In genomic region chr5:165227515-165227914, GRCh38 we compare ENCODE assay signal across 22 cellular contexts.
DNase-seq lines count a peak whose midpoint lies in the region; ATAC-seq and TF ChIP-seq lines count a peak whose summit lies in the region.
"Had no signal": no experiment of that assay in that cellular context is flagged by ENCODE, and none has a peak within 500 bp of the region (broad histone marks: within the 10 kb centered on the region; RNA-seq: fewer than 3 reads in every experiment).

No MANE protein-coding gene starts in this region.

- no peak overlapping the region for H3K27ac Mint-ChIP-seq in WTC11
- H3K27ac Mint-ChIP-seq: activated CD4-positive, alpha-beta memory T cell treated with anti-CD3 and anti-CD28 coated beads for 36 hours; dendritic cell treated with granulocyte-macrophage colony-stimulating factor and Interleukin-4, amounts not matched to agents 40 ng/mL and 50 ng/mL, for 4 days; immature natural killer cell; progenitor cell of endocrine pancreas had no signal

- no peaks in the 10 kb centered on the region for H3K36me3 Mint-ChIP-seq in WTC11
- H3K36me3 Mint-ChIP-seq: activated CD4-positive, alpha-beta memory T cell treated with anti-CD3 and anti-CD28 coated beads for 36 hours; immature natural killer cell had no signal

- no peak overlapping the region for H3K4me3 ChIP-seq in fibroblast of villous mesenchyme (ENCODE audit: low read depth, low read length)
- H3K4me3 ChIP-seq: K562, SK-N-MC, upper lobe of right lung had no signal

- DNase-seq in A172 (ENCODE audit: low spot score) (peak; percentile 8), HT1080 (ENCODE audit: low read depth) (peak; percentile 10), WTC11 (ENCODE audit: low spot score) (no peak), fibroblast of villous mesenchyme (ENCODE audit: low read depth) (peak; percentile 4), Ammon's horn (ENCODE audit: low spot score) (no peak)
- DNase-seq: activated CD4-positive, alpha-beta memory T cell treated with anti-CD3 and anti-CD28 coated beads for 36 hours; activated CD4-positive, CD25-positive, alpha-beta regulatory T cell; activated effector memory CD4-positive, alpha-beta T cell treated with Interleukin-2 at 50 U/mL for 16 hours; HCEC 1CT; immature natural killer cell; NCI-H1694 treated with DMSO at 0.1 percent for 48 hours; NCI-H774; upper lobe of right lung had no signal

- peaks cover 48% of the 10 kb centered on the region for H3K4me1 Mint-ChIP-seq in WTC11
- H3K4me1 Mint-ChIP-seq: immature natural killer cell had no signal

- no peak for TF ChIP-seq CTCF in WTC11 (IDR thresholded peaks at IDR 0.05)
- TF ChIP-seq CTCF in fibroblast of villous mesenchyme (IDR thresholded peaks at IDR 0.05; ENCODE audit: insufficient read depth, low read depth, low read length) = peak; percentile 14

- peaks cover 5% of the 10 kb centered on the region for H3K9me3 Mint-ChIP-seq in WTC11
- H3K9me3 Mint-ChIP-seq: dendritic cell treated with granulocyte-macrophage colony-stimulating factor and Interleukin-4, amounts not matched to agents 40 ng/mL and 50 ng/mL, for 4 days had no signal

- H3K27me3 Mint-ChIP-seq in WTC11 (ENCODE audit: low read depth) = no peaks in the 10 kb centered on the region
- H3K27me3 Mint-ChIP-seq: activated CD4-positive, alpha-beta memory T cell treated with anti-CD3 and anti-CD28 coated beads for 36 hours; dendritic cell treated with granulocyte-macrophage colony-stimulating factor and Interleukin-4, amounts not matched to agents 40 ng/mL and 50 ng/mL, for 4 days; progenitor cell of endocrine pancreas had no signal

- POLR2A ChIA-PET in WTC11 (lab: Charles Lee) = no interaction called here

- H3K4me3 Mint-ChIP-seq in WTC11 = no peak overlapping the region
- H3K4me3 Mint-ChIP-seq: activated CD4-positive, alpha-beta memory T cell treated with anti-CD3 and anti-CD28 coated beads for 36 hours; dendritic cell treated with granulocyte-macrophage colony-stimulating factor and Interleukin-4, amounts not matched to agents 40 ng/mL and 50 ng/mL, for 4 days; immature natural killer cell; neural crest cell had no signal

- ATAC-seq in WTC11 (peak; percentile 38; the same call in 1 of the 2 replicates), HG02885 (IDR thresholded peaks at IDR 0.05; ENCODE audit: poor library complexity, unreplicated experiment) (no peak), GM21528 (IDR thresholded peaks at IDR 0.05; ENCODE audit: low FRiP score, unreplicated experiment) (no peak), HG03045 (IDR thresholded peaks at IDR 0.05; ENCODE audit: unreplicated experiment) (no peak)
- ATAC-seq: foreskin keratinocyte, K562, upper lobe of right lung had no signal

- CTCF ChIA-PET in WTC11 (lab: Charles Lee) = interaction anchor here (0.6 to 1.2 kb wide), 2 partner anchors 20 to 230 kb away, joined by 3 read pairs; no protein-coding TSS in a partner anchor

TF ChIP-seq in WTC11, 78 proteins besides CTCF, POLR2A, EP300 and RAD21 (continues in another document):
- TF ChIP-seq ZNF317 (CRISPR knock-in tag; IDR thresholded peaks at IDR 0.05; ENCODE audit: borderline replicate concordance, low read depth) (no peak), ZNF281 (CRISPR knock-in tag; IDR thresholded peaks at IDR 0.05) (no peak), JUN (CRISPR knock-in tag; IDR thresholded peaks at IDR 0.05) (no peak), ERG (CRISPR knock-in tag; IDR thresholded peaks at IDR 0.05) (no peak), SOX15 (CRISPR knock-in tag; IDR thresholded peaks at IDR 0.05) (no peak), PRDM15 (CRISPR knock-in tag; IDR thresholded peaks at IDR 0.05) (no peak), GTF2I (CRISPR knock-in tag; conservative IDR thresholded peaks at IDR 0.05) (no peak), GABPB1 (CRISPR knock-in tag; IDR thresholded peaks at IDR 0.05) (no peak), E2F1 (CRISPR knock-in tag; IDR thresholded peaks at IDR 0.05) (no peak), KAT7 (CRISPR knock-in tag; IDR thresholded peaks at IDR 0.05; ENCODE audit: borderline replicate concordance) (no peak), ZSCAN18 (CRISPR knock-in tag; IDR thresholded peaks at IDR 0.05) (no peak), FOXJ3 (CRISPR knock-in tag; IDR thresholded peaks at IDR 0.05; ENCODE audit: borderline replicate concordance) (no peak), IRF2 (CRISPR knock-in tag; IDR thresholded peaks at IDR 0.05; ENCODE audit: borderline replicate concordance, low read depth) (no peak), NR2C2 (CRISPR knock-in tag; IDR thresholded peaks at IDR 0.05) (no peak), SMAD3 (CRISPR knock-in tag; IDR thresholded peaks at IDR 0.05; ENCODE audit: borderline replicate concordance) (no peak)

Comparison
In these comparisons a context has a peak if more than half of its experiments do, and no peak if none do; other contexts are left out.
1. DNase-seq: peak in A172 (single experiment), HT1080 (single experiment) and fibroblast of villous mesenchyme (single experiment); none in WTC11 (single experiment) and Ammon's horn (single experiment).